Comparison of ENCODE assay signal across 16 cellular contexts in the genomic region with DNA sequence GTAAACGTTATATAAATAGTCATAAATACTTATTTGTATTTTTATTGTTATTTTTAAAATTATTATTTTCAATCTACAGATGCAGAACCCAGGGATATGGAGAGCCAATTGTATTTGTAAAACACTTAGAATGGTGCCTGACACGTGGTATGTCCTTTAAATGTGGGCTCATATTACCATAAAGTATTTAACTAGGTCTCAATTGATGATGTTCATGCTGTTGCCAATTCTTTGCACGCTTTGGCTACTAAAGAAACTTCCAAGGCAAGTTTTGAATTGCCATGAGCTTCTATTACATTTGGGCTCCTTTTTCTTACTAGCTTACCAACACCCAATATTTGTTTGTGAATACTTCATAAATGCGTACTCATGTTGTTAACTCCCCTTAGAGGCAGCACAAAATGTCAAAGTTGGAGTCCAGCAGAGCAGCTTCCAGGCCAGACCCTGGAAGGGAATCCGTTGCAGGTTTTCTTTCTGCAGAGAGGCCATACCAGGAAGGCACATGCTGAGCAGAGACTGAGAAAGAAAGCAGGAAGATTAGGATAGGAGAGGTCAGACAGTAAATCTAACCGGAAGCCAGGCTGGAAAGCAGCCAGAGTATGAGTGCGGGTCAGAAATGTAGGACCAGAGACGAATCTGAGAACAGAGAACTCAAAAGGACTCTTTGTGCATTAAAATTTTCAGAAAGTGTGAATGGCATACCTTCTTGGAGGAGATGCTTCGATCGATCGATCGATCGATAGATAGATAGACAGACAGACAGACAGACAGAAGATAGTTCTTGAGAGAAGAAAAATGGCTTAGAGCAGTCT. TPM values are rescaled to one million over a fixed set of nuclear protein-coding genes. Genes with fewer than 3 reads are reported as not detected.
DNase-seq lines count a peak whose midpoint lies in the region; ATAC-seq, FAIRE-seq and TF ChIP-seq lines count a peak whose summit lies in the region.
"Had no signal": no experiment of that assay in that cellular context is flagged by ENCODE, and none has a peak within 500 bp of the region (broad histone marks: within the 10 kb centered on the region; RNA-seq: fewer than 3 reads in every experiment).

No MANE protein-coding gene starts in this region.

- no peak overlapping the region for H2AFZ ChIP-seq in endothelial cell of umbilical vein (ENCODE audit: low read depth, low read length)

- TF ChIP-seq POLR2A in endothelial cell of umbilical vein (IDR thresholded peaks at IDR 0.05; ENCODE audit: low read depth, low read length) = no peak

- no peak overlapping the region for H3K4me2 ChIP-seq in endothelial cell of umbilical vein (ENCODE audit: insufficient read depth, low read length)

- CTCF ChIA-PET in endothelial cell of umbilical vein (lab: Charles Lee) = no interaction called here

- no peaks in the 10 kb centered on the region for H4K20me1 ChIP-seq in endothelial cell of umbilical vein (replicated peaks; ENCODE audit: control insufficient read depth, extremely low read depth, insufficient read depth, low read length)

- no peaks in the 10 kb centered on the region for H3K9me1 ChIP-seq in endothelial cell of umbilical vein (replicated peaks; ENCODE audit: control insufficient read depth, extremely low read depth, insufficient read depth, low read length)

- no peaks in the 10 kb centered on the region for H3K36me3 ChIP-seq in endothelial cell of umbilical vein (ENCODE audit: control insufficient read depth in 2 of 2, extremely low read depth in 1 of 2, insufficient read depth in 2 of 2, low read length in 2 of 2)
- no peaks in the 10 kb centered on the region for H3K36me3 ChIP-seq in mucosa of rectum (ENCODE audit: control insufficient read depth in 2 of 2, insufficient read depth in 2 of 2, low read length in 2 of 2)

- H3K4me3 ChIP-seq in endothelial cell of umbilical vein (replicated peaks in 1 of 3; ENCODE audit: insufficient read depth in 1 of 3, low read depth in 1 of 3, low read length in 3 of 3) = no peak overlapping the region
- H3K4me3 ChIP-seq in mucosa of rectum (ENCODE audit: low read length in 2 of 2) = no peak overlapping the region
- H3K4me3 ChIP-seq: lung had no signal

- no TSS peak for BruUV-seq in endothelial cell of umbilical vein (replicated peaks; lab: Mats Ljungman, UMichigan)

- H3K9ac ChIP-seq in endothelial cell of umbilical vein (replicated peaks; ENCODE audit: extremely low read depth, insufficient read depth, low read length) (no peak overlapping the region), mucosa of rectum (ENCODE audit: low read depth in 1 of 2, low read length in 2 of 2) (no peak overlapping the region)

- dilution Hi-C loops in endothelial cell of umbilical vein (cut with MboI; ENCODE audit: extremely low pct_ligation_motif_present, low sequenced_read_pairs) = no loop called here

- DNase-seq in DMS 273 (lab: John Stamatoyannopoulos, UW; ENCODE audit: unreplicated experiment) = peak; percentile 10
- DNase-seq in DMS 273 treated with DMSO at 0.1 percent for 48 hours (lab: John Stamatoyannopoulos, UW) = no peak
- peak; percentile 75 for DNase-seq in NCI-H69 (lab: John Stamatoyannopoulos, UW)
- peak; percentile 8 for DNase-seq in endothelial cell of umbilical vein (ENCODE audit: low read depth, low spot score)
- no peak for DNase-seq in stimulated activated CD4-positive, alpha-beta T cell treated with anti-CD3 and anti-CD28 coated beads, Interleukin-1b, Interleukin-23, amount 100 ng/mL, for 48 hours
- DNase-seq: CD4-positive, alpha-beta memory T cell; glutamatergic neuron; NCI-H187 treated with DMSO at 0.1 percent for 48 hours; stimulated activated CD4-positive, alpha-beta T cell treated with anti-CD3 and anti-CD28 coated beads, Interleukin-15, amount 100 ng/mL, for 24 hours had no signal

- TF ChIP-seq CTCF in endothelial cell of umbilical vein (IDR thresholded peaks at IDR 0.05; ENCODE audit: extremely low read depth in 1 of 2, insufficient read depth in 1 of 2, low read depth in 1 of 2, low read length in 2 of 2) = no peak

- POLR2A ChIA-PET in endothelial cell of umbilical vein (lab: Charles Lee) = no interaction called here

- H3K27me3 ChIP-seq in endothelial cell of umbilical vein (ENCODE audit: control insufficient read depth in 2 of 2, insufficient read depth in 2 of 2, low read length in 2 of 2) (no peaks in the 10 kb centered on the region), mucosa of rectum (ENCODE audit: control insufficient read depth in 2 of 2, insufficient read depth in 2 of 2, low read length in 2 of 2) (no peaks in the 10 kb centered on the region)

- FAIRE-seq in endothelial cell of umbilical vein (lab: Jason Lieb, UNC) = no peak

- H3K27ac ChIP-seq in endothelial cell of umbilical vein (ENCODE audit: insufficient read depth, low read depth, low read length) = no peak overlapping the region
- H3K27ac ChIP-seq in mucosa of rectum (ENCODE audit: low read depth in 2 of 2, low read length in 2 of 2) = peak overlapping the region; percentile 67 to 78
- H3K27ac ChIP-seq: 22Rv1 had no signal

- H3K9me3 ChIP-seq in endothelial cell of umbilical vein (replicated peaks; ENCODE audit: control insufficient read depth, insufficient read depth, low read length) (no peaks in the 10 kb centered on the region), mucosa of rectum (ENCODE audit: control insufficient read depth in 2 of 2, low read length in 2 of 2) (no peaks in the 10 kb centered on the region)

- no peaks in the 10 kb centered on the region for H3K79me2 ChIP-seq in endothelial cell of umbilical vein (ENCODE audit: control insufficient read depth, insufficient read depth, low read length)

- intact Hi-C loops in endothelial cell of umbilical vein (cut with micrococcal nuclease) = no loop called here

- ATAC-seq in HG02763 (IDR thresholded peaks at IDR 0.05; ENCODE audit: unreplicated experiment) (no peak), HG03460 (IDR thresholded peaks at IDR 0.05; ENCODE audit: unreplicated experiment) (no peak)

- H3K4me1 ChIP-seq in endothelial cell of umbilical vein (ENCODE audit: control insufficient read depth, extremely low read depth, insufficient read depth, low read length) (peaks cover 13% of the 10 kb centered on the region), mucosa of rectum (ENCODE audit: control insufficient read depth in 2 of 2, insufficient read depth in 2 of 2, low read length in 2 of 2) (peaks cover 22 to 37% of the 10 kb centered on the region in 2 donors)

TF ChIP-seq in endothelial cell of umbilical vein, 7 proteins besides CTCF, POLR2A, EP300 and RAD21:
- TF ChIP-seq POLR2AphosphoS5 (IDR thresholded peaks at IDR 0.05; ENCODE audit: insufficient read depth, low read depth, low read length) (no peak), EZH2 (IDR thresholded peaks at IDR 0.05; ENCODE audit: borderline replicate concordance, low read depth, low read length, severe bottlenecking) (no peak), FOS (IDR thresholded peaks at IDR 0.05; ENCODE audit: borderline replicate concordance, insufficient read depth, low read length) (no peak), GATA2 (IDR thresholded peaks at IDR 0.05; ENCODE audit: insufficient read depth, insufficient read length, low read depth, low read length) (no peak), JUN (IDR thresholded peaks at IDR 0.05; ENCODE audit: borderline replicate concordance, insufficient read depth, insufficient read length, low read depth) (no peak), MYC (IDR thresholded peaks at IDR 0.05; ENCODE audit: low read depth, low read length) (no peak), MAX (IDR thresholded peaks at IDR 0.05; ENCODE audit: insufficient read depth, insufficient read length) (no peak)

RNA-seq across cellular contexts. Expression of gene NOSTRIN, which starts 4.2 kb away (rescaled TPM):
- 0.75 TPM in 1 of 2 replicates, not detected in the other for total RNA-seq in endothelial cell of umbilical vein
- 0.03 TPM in 1 of 2 replicates, not detected in the other for polyA plus RNA-seq in endothelial cell of umbilical vein
- polyA plus RNA-seq in endothelial cell of umbilical vein (2011; cell fraction: cytosol; rRNA removed) = 0.03 and 0.08 TPM in 2 replicates
- 0.10 and 0.40 TPM in 2 replicates for polyA plus RNA-seq in endothelial cell of umbilical vein (2011; cell fraction: nucleus; rRNA removed)
- polyA plus RNA-seq in endothelial cell of umbilical vein (2012) = 0.37 and 0.40 TPM in 2 replicates
- polyA minus RNA-seq in endothelial cell of umbilical vein = not detected in 2 replicates
- 0.61 TPM for polyA minus RNA-seq in endothelial cell of umbilical vein (2011; cell fraction: cytosol; rRNA and poly(A)+ RNA removed)
- 0.96 and 2.0 TPM in 2 replicates for polyA minus RNA-seq in endothelial cell of umbilical vein (2011; cell fraction: nucleus; rRNA and poly(A)+ RNA removed)
- total RNA-seq: activated T-helper 1 cell treated with anti-CD3 and anti-CD28 coated beads, Interleukin-12 subunit alpha, Interleukin-12 subunit beta, Interleukin-2, Interleukin-4 antibody, amounts not matched to agents 30 ng/mL and 10 ng/mL and 1 ng/mL, durations not matched to agents 14 hours and 24 hours and 36 hours; CD4-positive, alpha-beta memory T cell; T-helper 1 cell treated with Interleukin-12 subunit alpha and Interleukin-12 subunit beta and Interleukin-4 antibody, amounts not matched to agents 30 ng/mL and 1 ng/mL, for 36 hours had no signal
- polyA plus RNA-seq: CD4-positive, alpha-beta memory T cell had no signal

Comparison
In these comparisons a context has a peak if more than half of its experiments do, and no peak if none do; other contexts are left out.
1. DNase-seq: peak in DMS 273 (single experiment), NCI-H69 (single experiment) and endothelial cell of umbilical vein (single experiment); none in DMS 273 treated with DMSO at 0.1 percent for 48 hours (single experiment) and stimulated activated CD4-positive, alpha-beta T cell treated with anti-CD3 and anti-CD28 coated beads, Interleukin-1b, Interleukin-23, amount 100 ng/mL, for 48 hours (single experiment).